23 cellular contexts compared by ENCODE assay signal in genomic region chr20:49099011-49099410, GRCh38.
"Had no signal": no experiment of that assay in that cellular context is flagged by ENCODE, and none has a peak within 500 bp of the region (broad histone marks: within the 10 kb centered on the region; RNA-seq: fewer than 3 reads in every experiment).

No MANE protein-coding gene starts in this region.

- H3K27ac Mint-ChIP-seq: activated CD4-positive, alpha-beta memory T cell treated with anti-CD3 and anti-CD28 coated beads, Interleukin-2, amount 10 ng/mL, durations not matched to agents 7 days and 5 days; activated CD4-positive, alpha-beta T cell treated with anti-CD3 and anti-CD28 coated beads for 36 hours; activated naive CD8-positive, alpha-beta T cell treated with anti-CD3 and anti-CD28 coated beads, Interleukin-2, amount 50 U/mL, for 24 hours had no signal

- H3K9me3 ChIP-seq: ascending aorta, body of pancreas, MG63 had no signal

- H3K4me3 Mint-ChIP-seq: activated CD4-positive, alpha-beta memory T cell treated with anti-CD3 and anti-CD28 coated beads, Interleukin-2, amount 10 ng/mL, durations not matched to agents 7 days and 5 days; activated CD4-positive, alpha-beta T cell treated with anti-CD3 and anti-CD28 coated beads for 36 hours; activated naive CD8-positive, alpha-beta T cell treated with anti-CD3 and anti-CD28 coated beads, Interleukin-2, amount 50 U/mL, for 24 hours; T-cell had no signal

- H3K4me1 ChIP-seq: ascending aorta, body of pancreas had no signal

- H3K9me3 Mint-ChIP-seq: activated CD4-positive, alpha-beta memory T cell treated with anti-CD3 and anti-CD28 coated beads, Interleukin-2, amount 10 ng/mL, durations not matched to agents 7 days and 5 days; activated naive CD4-positive, alpha-beta T cell treated with anti-CD3 and anti-CD28 coated beads, Interleukin-2, amount 50 U/mL, for 72 hours; activated naive CD8-positive, alpha-beta T cell treated with anti-CD3 and anti-CD28 coated beads, Interleukin-2, amount 50 U/mL, for 24 hours; T-cell had no signal

- DNase-seq: activated CD4-positive, alpha-beta memory T cell treated with anti-CD3 and anti-CD28 coated beads, Interleukin-2, amount 10 ng/mL, durations not matched to agents 7 days and 5 days; activated CD4-positive, alpha-beta T cell treated with anti-CD3 and anti-CD28 coated beads for 36 hours; activated CD4-positive, alpha-beta T cell treated with anti-CD3 and anti-CD28 coated beads, Interleukin-2, amount 50 U/mL, for 1 hour; activated CD8-positive, alpha-beta memory T cell treated with anti-CD3 and anti-CD28 coated beads, Interleukin-2, amount 50 U/mL, for 48 hours; activated effector memory CD4-positive, alpha-beta T cell treated with anti-CD3 and anti-CD28 coated beads, Interleukin-2, amount 50 U/mL, for 16 hours; activated naive CD4-positive, alpha-beta T cell treated with Interleukin-2 at 50 U/mL for 16 hours; activated naive CD8-positive, alpha-beta T cell treated with anti-CD3 and anti-CD28 coated beads, Interleukin-2, amount 50 U/mL, for 24 hours; activated T-cell treated with anti-CD3 and anti-CD28 coated beads, Interleukin-2, amount 50 U/mL, for 1 hour; amniotic stem cell; body of pancreas; central memory CD4-positive, alpha-beta T cell; MG63; MV-4-11; NCI-H1092 treated with DMSO at 0.1 percent for 48 hours; NCI-H1436; NCI-H1694 treated with DMSO at 0.1 percent for 48 hours; NCI-H2029 treated with DMSO at 0.1 percent for 48 hours; NCI-H524; PC-9; SIG-M5; T-cell had no signal

- H3K4me2 ChIP-seq: PC-9 had no signal

- H3K27me3 Mint-ChIP-seq: activated CD4-positive, alpha-beta memory T cell treated with anti-CD3 and anti-CD28 coated beads, Interleukin-2, amount 10 ng/mL, durations not matched to agents 7 days and 5 days; activated CD4-positive, alpha-beta T cell treated with anti-CD3 and anti-CD28 coated beads for 36 hours; activated naive CD8-positive, alpha-beta T cell treated with anti-CD3 and anti-CD28 coated beads, Interleukin-2, amount 50 U/mL, for 24 hours; T-cell had no signal

- ATAC-seq: activated CD4-positive, alpha-beta T cell treated with anti-CD3 and anti-CD28 coated beads for 36 hours; activated naive CD4-positive, alpha-beta T cell treated with anti-CD3 and anti-CD28 coated beads, Interleukin-2, amount 50 U/mL, for 72 hours; activated naive CD8-positive, alpha-beta T cell treated with anti-CD3 and anti-CD28 coated beads, Interleukin-2, amount 50 U/mL, for 24 hours; body of pancreas; T-cell had no signal

- H2AFZ ChIP-seq: PC-9 had no signal

- H3K27ac ChIP-seq: ascending aorta, body of pancreas, PC-9 had no signal

- H3K4me3 ChIP-seq: ascending aorta, body of pancreas, MG63, PC-9 had no signal

- H3K27me3 ChIP-seq: ascending aorta, body of pancreas, MG63 had no signal
